In genomic region chr1:160205242-160205973, GRCh38 we compare ENCODE assay signal across 8 cellular contexts. TPM values are rescaled to one million over a fixed set of nuclear protein-coding genes. Genes with fewer than 3 reads are reported as not detected.
DNase-seq lines count a peak whose midpoint lies in the region; ATAC-seq, FAIRE-seq and TF ChIP-seq lines count a peak whose summit lies in the region.

PEA15 (plus strand) TSS chr1:160205384; CDS start chr1:160211545, 6,161 bp downstream.

- intact Hi-C loops in head of caudate nucleus (cut with DNase I), result loop anchor here (5.0 kb wide), 1 partner anchor 108 kb away; the partner anchor contains the start of gene IGSF8
- intact Hi-C loops in pancreas (cut with DNase I), result loop anchor here in 1 of 3 donors (5.0 kb wide), 1 partner anchor 47 kb away; no protein-coding TSS in a partner anchor

- no peaks in the 10 kb centered on the region for H3K9me3 Mint-ChIP-seq in activated naive CD8-positive, alpha-beta T cell (ENCODE audit: low read depth)

- no peaks in the 10 kb centered on the region for H3K27me3 Mint-ChIP-seq in activated naive CD8-positive, alpha-beta T cell

- H4K20me1 ChIP-seq in BLaER1, result peaks cover 45% of the 10 kb centered on the region; the same call in 1 of the 2 replicates

- H3K4me3 ChIP-seq in BLaER1, result peak within 1 kb of the TSS; percentile 96
- peak within 1 kb of the TSS; percentile 76 to 91 (median 89) for H3K4me3 ChIP-seq in pancreas
- H3K4me3 ChIP-seq in thoracic aorta, result peak within 1 kb of the TSS; percentile 94

- H3K4me1 ChIP-seq in BLaER1, result peaks cover 62% of the 10 kb centered on the region
- peaks cover 7 to 26% (median 15%) of the 10 kb centered on the region in 3 donors for H3K4me1 ChIP-seq in pancreas
- H3K4me1 ChIP-seq in thoracic aorta (ENCODE audit: control insufficient read depth in 1 of 2, low read depth in 2 of 2), result peaks cover 38 to 55% of the 10 kb centered on the region in 2 donors

- H3K36me3 Mint-ChIP-seq in activated naive CD8-positive, alpha-beta T cell, result peaks cover 2% of the 10 kb centered on the region

- no peaks in the 10 kb centered on the region for H3K27me3 ChIP-seq in BLaER1
- no peaks in the 10 kb centered on the region for H3K27me3 ChIP-seq in pancreas
- no peaks in the 10 kb centered on the region for H3K27me3 ChIP-seq in thoracic aorta (replicated peaks; ENCODE audit: insufficient read depth)

- ATAC-seq in GM19043 (IDR thresholded peaks at IDR 0.05; ENCODE audit: low read depth, unreplicated experiment) (peak; percentile 45), pancreas (peak; percentile 90 to 93 (median 92)), thoracic aorta (ENCODE audit: insufficient number of reproducible peaks, low FRiP score, low read depth) (peak; percentile 52)

- peak within 1 kb of the TSS; percentile 95 for H3K9ac ChIP-seq in BLaER1

- H3K9me3 ChIP-seq in BLaER1 (no peaks in the 10 kb centered on the region), pancreas (no peaks in the 10 kb centered on the region), thoracic aorta (no peaks in the 10 kb centered on the region)

- H3K4me3 Mint-ChIP-seq in activated naive CD8-positive, alpha-beta T cell, result peak within 1 kb of the TSS; percentile 90

- peak within 1 kb of the TSS; percentile 93 for H3K27ac ChIP-seq in BLaER1
- peak within 1 kb of the TSS; percentile 75 to 82 (median 76) for H3K27ac ChIP-seq in pancreas
- H3K27ac ChIP-seq in thoracic aorta, result peak within 1 kb of the TSS; percentile 90 to 95

- TF ChIP-seq CTCF in pancreas (IDR thresholded peaks at IDR 0.05) (no peak), thoracic aorta (IDR thresholded peaks at IDR 0.05) (no peak)

- H3K36me3 ChIP-seq in BLaER1 (peaks cover 31% of the 10 kb centered on the region), pancreas (no peaks in the 10 kb centered on the region), thoracic aorta (no peaks in the 10 kb centered on the region)

- DNase-seq in HTR-8/SVneo (ENCODE audit: insufficient read length, low spot score) (peak; percentile 69), SKM-1 treated with dmso at 0.1 percent for 144 hours (lab: John Stamatoyannopoulos, UW; ENCODE audit: unreplicated experiment) (peak; percentile 57), head of caudate nucleus (peak in 41 of 42 donors; percentile 42 to 92 (median 82)), pancreas (peak; percentile 69 to 90 (median 80)), thoracic aorta (ENCODE audit: low spot score) (no peak)

- H3K4me2 ChIP-seq in BLaER1, result peak within 1 kb of the TSS; percentile 90

- H3K27ac Mint-ChIP-seq in activated naive CD8-positive, alpha-beta T cell, result peak within 1 kb of the TSS; percentile 78

- 0% methylated on average over 52 to 74 of the region's 75 CpGs for WGBS in pancreas, 2 donors

- no peak for FAIRE-seq in HTR-8/SVneo (lab: Jason Lieb, UNC)
- FAIRE-seq in pancreas (lab: Jason Lieb, UNC), result no peak

- H3K4me1 Mint-ChIP-seq in activated naive CD8-positive, alpha-beta T cell (ENCODE audit: low read depth), result peaks cover 45% of the 10 kb centered on the region

RNA-seq across cellular contexts. Expression of gene PEA15, which starts in this region (rescaled TPM):
- total RNA-seq in pancreas (10 to 100 TPM; 15.0 to 47.3 (median 23.0) TPM), thoracic aorta (100 to 1,000 TPM; 131 to 194 TPM)
- 10 to 100 TPM; 37.3 to 52.3 TPM for polyA plus RNA-seq in pancreas
